ENCODE assay signal across 20 cellular contexts in the genomic region with DNA sequence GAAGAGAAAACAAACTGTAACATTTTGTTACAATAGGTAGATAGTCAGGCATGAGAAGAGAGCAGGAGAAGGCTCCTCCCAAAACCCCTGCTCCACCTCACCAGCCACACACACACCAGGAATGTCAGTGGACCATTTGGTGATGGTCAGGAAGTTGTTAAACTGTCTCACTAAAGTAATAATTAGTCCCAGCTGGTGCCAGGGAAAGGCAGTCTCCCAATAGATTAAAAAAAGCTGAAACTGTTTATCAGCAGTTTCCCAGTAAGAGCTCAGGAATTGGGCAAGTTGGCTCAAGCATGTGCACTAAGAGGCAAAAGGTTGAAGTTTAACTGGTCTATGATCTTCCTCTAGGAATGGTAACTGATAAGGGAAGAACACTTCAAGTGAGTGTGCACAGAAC.
A peak's percentile ranks its signal among the peaks of the same experiment; 100 is the strongest.
DNase-seq lines count a peak whose midpoint lies in the region; ATAC-seq and TF ChIP-seq lines count a peak whose summit lies in the region.
"Had no signal": no experiment of that assay in that cellular context is flagged by ENCODE, and none has a peak within 500 bp of the region (broad histone marks: within the 10 kb centered on the region; RNA-seq: fewer than 3 reads in every experiment).

No MANE protein-coding gene starts in this region.

- no peaks in the 10 kb centered on the region for H3K79me2 ChIP-seq in hepatocyte
- H3K79me2 ChIP-seq in smooth muscle cell (ENCODE audit: low read depth), result no peaks in the 10 kb centered on the region

- H3K4me1 ChIP-seq in hepatocyte (ENCODE audit: insufficient read depth) (peaks cover 14% of the 10 kb centered on the region), smooth muscle cell (ENCODE audit: low read depth) (no peaks in the 10 kb centered on the region)
- H3K4me1 ChIP-seq: left ventricle myocardium inferior, tibial artery had no signal

- H2AFZ ChIP-seq in hepatocyte (no peak overlapping the region), smooth muscle cell (ENCODE audit: low read depth) (peak overlapping the region; percentile 24)

- H4K20me1 ChIP-seq in hepatocyte (ENCODE audit: insufficient read depth, poor library complexity, severe bottlenecking), result no peaks in the 10 kb centered on the region
- H4K20me1 ChIP-seq in smooth muscle cell (ENCODE audit: low read depth), result no peaks in the 10 kb centered on the region

- no peak for TF ChIP-seq CTCF in hepatocyte (IDR thresholded peaks at IDR 0.05; ENCODE audit: poor library complexity)
- TF ChIP-seq CTCF in smooth muscle cell (IDR thresholded peaks at IDR 0.05; ENCODE audit: borderline replicate concordance, insufficient read depth, poor library complexity, severe bottlenecking), result no peak

- no peak for ATAC-seq in HG03280 (IDR thresholded peaks at IDR 0.05; ENCODE audit: unreplicated experiment)
- ATAC-seq: Panc1 had no signal

- H3K9ac ChIP-seq in SK-N-MC (ENCODE audit: insufficient read length) (peak overlapping the region; percentile 15), smooth muscle cell (ENCODE audit: low read depth) (no peak overlapping the region)

- H3K36me3 ChIP-seq in SK-N-MC (ENCODE audit: insufficient read depth, low read length) (no peaks in the 10 kb centered on the region), hepatocyte (replicated peaks; ENCODE audit: insufficient read depth, low read depth) (no peaks in the 10 kb centered on the region), smooth muscle cell (ENCODE audit: low read depth) (no peaks in the 10 kb centered on the region)
- H3K36me3 ChIP-seq: left ventricle myocardium inferior, tibial artery had no signal

- no peak overlapping the region for H3K4me2 ChIP-seq in hepatocyte
- H3K4me2 ChIP-seq in smooth muscle cell, result no peak overlapping the region

- H3K27me3 ChIP-seq in hepatocyte (no peaks in the 10 kb centered on the region), smooth muscle cell (ENCODE audit: low read depth) (no peaks in the 10 kb centered on the region)
- H3K27me3 ChIP-seq: tibial artery had no signal

- DNase-seq in GM03348 (ENCODE audit: low spot score) (peak; percentile 52), SK-N-MC (ENCODE audit: low read depth, low spot score) (peak; percentile 50), hepatocyte (ENCODE audit: low spot score) (no peak), smooth muscle cell (lab: John Stamatoyannopoulos, UW; ENCODE audit: unreplicated experiment) (no peak), activated gamma-delta T cell treated with Interleukin-2 at 50 U/mL for 16 hours (no peak), GOT3 (lab: John Stamatoyannopoulos, UW) (no peak)
- DNase-seq: activated CD4-positive, alpha-beta memory T cell treated with anti-CD3 and anti-CD28 coated beads, Interleukin-2, amount 10 ng/mL, durations not matched to agents 7 days and 5 days; anterior cingulate cortex; central memory CD4-positive, alpha-beta T cell; COR-L47; H7; left ventricle myocardium inferior; NCI-H1092 treated with DMSO at 0.1 percent for 48 hours; NCI-H2081; stimulated activated CD4-positive, alpha-beta T cell treated with anti-CD3 and anti-CD28 coated beads, Interleukin-2, amount 100 ng/mL, for 48 hours; tibial artery had no signal

- no peaks in the 10 kb centered on the region; the same call in 1 of the 2 replicates for H3K9me3 ChIP-seq in SK-N-MC (ENCODE audit: low read depth, low read length)
- H3K9me3 ChIP-seq in hepatocyte (ENCODE audit: low read depth), result no peaks in the 10 kb centered on the region
- H3K9me3 ChIP-seq in smooth muscle cell (replicated peaks; ENCODE audit: low read depth), result no peaks in the 10 kb centered on the region

- H3K4me3 ChIP-seq in SK-N-MC (peak overlapping the region; percentile 40), hepatocyte (no peak overlapping the region), smooth muscle cell (no peak overlapping the region)
- H3K4me3 ChIP-seq: left ventricle myocardium inferior, skin epidermis, tibial artery had no signal

- H3K27ac ChIP-seq in SK-N-MC, result peak overlapping the region; percentile 80
- H3K27ac ChIP-seq in hepatocyte, result peak overlapping the region; percentile 74
- no peak overlapping the region for H3K27ac ChIP-seq in smooth muscle cell (ENCODE audit: low read depth)
- H3K27ac ChIP-seq: epithelial cell of prostate, left ventricle myocardium inferior, skin epidermis, tibial artery had no signal

- H3F3A ChIP-seq in smooth muscle cell (ENCODE audit: low read depth), result no peaks in the 10 kb centered on the region

- no peaks in the 10 kb centered on the region for H3K9me2 ChIP-seq in hepatocyte (replicated peaks; ENCODE audit: insufficient read depth)

Comparison
In these comparisons a context has a peak if more than half of its experiments do, and no peak if none do; other contexts are left out.
1. DNase-seq: peak in GM03348 (single experiment) and SK-N-MC (single experiment); none in hepatocyte (single experiment), smooth muscle cell (single experiment), activated gamma-delta T cell treated with Interleukin-2 at 50 U/mL for 16 hours (single experiment) and GOT3 (single experiment).